25 cellular contexts compared by ENCODE assay signal in genomic region chr14:101845496-101845895, GRCh38.
A peak's percentile ranks its signal among the peaks of the same experiment; 100 is the strongest.
DNase-seq lines count a peak whose midpoint lies in the region; ATAC-seq and TF ChIP-seq lines count a peak whose summit lies in the region.
"Had no signal": no experiment of that assay in that cellular context is flagged by ENCODE, and none has a peak within 500 bp of the region (broad histone marks: within the 10 kb centered on the region; RNA-seq: fewer than 3 reads in every experiment).

No MANE protein-coding gene starts in this region.

- no peaks in the 10 kb centered on the region for H3K9me3 ChIP-seq in OCI-LY1 (ENCODE audit: low read length)
- H3K9me3 ChIP-seq in trophoblast cell (ENCODE audit: insufficient read depth, low read depth, low read length) = no peaks in the 10 kb centered on the region
- H3K9me3 ChIP-seq: left lung, testis had no signal

- peak overlapping the region; percentile 91 for H3K27ac ChIP-seq in OCI-LY1 (ENCODE audit: low read depth, low read length, poor library complexity, severe bottlenecking)
- H3K27ac ChIP-seq in trophoblast cell (ENCODE audit: low read depth, low read length) = no peak overlapping the region
- H3K27ac ChIP-seq: C4-2B, foreskin keratinocyte, hepatocyte, left lung, neural progenitor cell, testis had no signal

- peak overlapping the region; percentile 43 for H3K27ac Mint-ChIP-seq in activated naive CD4-positive, alpha-beta T cell treated with anti-CD3 and anti-CD28 coated beads, Interleukin-2, amount 10 ng/mL, durations not matched to agents 7 days and 5 days
- peak overlapping the region in 1 of 2 donors; percentile 71 for H3K27ac Mint-ChIP-seq in activated naive CD4-positive, alpha-beta T cell treated with anti-CD3 and anti-CD28 coated beads, Interleukin-2, amount 50 U/mL, for 72 hours
- peak overlapping the region; percentile 72 for H3K27ac Mint-ChIP-seq in activated naive CD8-positive, alpha-beta T cell treated with anti-CD3 and anti-CD28 coated beads, Interleukin-2, amount 50 U/mL, for 24 hours
- no peak overlapping the region for H3K27ac Mint-ChIP-seq in osteocyte (ENCODE audit: unreplicated experiment)
- H3K27ac Mint-ChIP-seq: neural progenitor cell, progenitor cell of endocrine pancreas had no signal

- H4K8ac ChIP-seq in trophoblast cell (ENCODE audit: low read depth, low read length) = no peak overlapping the region

- H3K4me1 ChIP-seq in OCI-LY1 (ENCODE audit: insufficient read depth, low read length, severe bottlenecking) = peaks cover 95% of the 10 kb centered on the region
- H3K4me1 ChIP-seq in trophoblast cell (ENCODE audit: control insufficient read depth in 1 of 2, insufficient read depth in 2 of 2, low read length in 2 of 2) = no peaks in the 10 kb centered on the region
- H3K4me1 ChIP-seq: foreskin keratinocyte, neural progenitor cell, testis had no signal

- H2BK5ac ChIP-seq in trophoblast cell (ENCODE audit: low read depth, low read length, poor library complexity) = no peak overlapping the region

- H2BK12ac ChIP-seq in trophoblast cell (ENCODE audit: low read length) = no peak overlapping the region

- DNase-seq in activated naive CD4-positive, alpha-beta T cell treated with anti-CD3 and anti-CD28 coated beads, Interleukin-2, amount 10 ng/mL, durations not matched to agents 7 days and 5 days = no peak
- DNase-seq in activated naive CD4-positive, alpha-beta T cell treated with anti-CD3 and anti-CD28 coated beads, Interleukin-2, amount 50 U/mL, for 72 hours (ENCODE audit: low spot score in 2 of 2) = no peak
- DNase-seq in activated naive CD8-positive, alpha-beta T cell treated with anti-CD3 and anti-CD28 coated beads, Interleukin-2, amount 50 U/mL, for 24 hours = no peak
- no peak for DNase-seq in trophoblast cell
- DNase-seq in dermis blood vessel endothelial cell = no peak
- DNase-seq in epidermal melanocyte (ENCODE audit: insufficient read length, low spot score) = no peak
- DNase-seq in osteocyte (ENCODE audit: extremely low spot score, unreplicated experiment) = no peak
- DNase-seq: ACHN; activated CD4-positive, alpha-beta T cell treated with anti-CD3 and anti-CD28 coated beads for 4 hours; activated CD8-positive, alpha-beta memory T cell treated with anti-CD3 and anti-CD28 coated beads, Interleukin-2, amount 50 U/mL, for 4 hours; cerebellar nuclear complex; DMS 273 treated with DMSO at 0.1 percent for 48 hours; foreskin keratinocyte; IMR-90; left lung; NCI-H1436 treated with DMSO at 0.1 percent for 48 hours; NCI-H524 treated with DMSO at 0.1 percent for 48 hours; RPMI8226; testis had no signal

- no peak overlapping the region for H3K4me3 Mint-ChIP-seq in activated naive CD4-positive, alpha-beta T cell treated with anti-CD3 and anti-CD28 coated beads, Interleukin-2, amount 10 ng/mL, durations not matched to agents 7 days and 5 days
- H3K4me3 Mint-ChIP-seq in activated naive CD8-positive, alpha-beta T cell treated with anti-CD3 and anti-CD28 coated beads, Interleukin-2, amount 50 U/mL, for 24 hours = no peak overlapping the region
- no peak overlapping the region for H3K4me3 Mint-ChIP-seq in osteocyte (ENCODE audit: unreplicated experiment)
- H3K4me3 Mint-ChIP-seq: neural progenitor cell had no signal

- H3K27me3 Mint-ChIP-seq in activated naive CD4-positive, alpha-beta T cell treated with anti-CD3 and anti-CD28 coated beads, Interleukin-2, amount 10 ng/mL, durations not matched to agents 7 days and 5 days = no peaks in the 10 kb centered on the region
- H3K27me3 Mint-ChIP-seq in activated naive CD8-positive, alpha-beta T cell treated with anti-CD3 and anti-CD28 coated beads, Interleukin-2, amount 50 U/mL, for 24 hours = no peaks in the 10 kb centered on the region
- no peaks in the 10 kb centered on the region for H3K27me3 Mint-ChIP-seq in osteocyte (ENCODE audit: unreplicated experiment)
- H3K27me3 Mint-ChIP-seq: progenitor cell of endocrine pancreas had no signal

- peaks cover 58% of the 10 kb centered on the region for H3K36me3 Mint-ChIP-seq in activated naive CD4-positive, alpha-beta T cell treated with anti-CD3 and anti-CD28 coated beads, Interleukin-2, amount 10 ng/mL, durations not matched to agents 7 days and 5 days
- peaks cover 2 to 33% of the 10 kb centered on the region in 2 donors for H3K36me3 Mint-ChIP-seq in activated naive CD4-positive, alpha-beta T cell treated with anti-CD3 and anti-CD28 coated beads, Interleukin-2, amount 50 U/mL, for 72 hours
- peaks cover 13% of the 10 kb centered on the region for H3K36me3 Mint-ChIP-seq in activated naive CD8-positive, alpha-beta T cell treated with anti-CD3 and anti-CD28 coated beads, Interleukin-2, amount 50 U/mL, for 24 hours (ENCODE audit: low read depth)
- peaks cover 6% of the 10 kb centered on the region for H3K36me3 Mint-ChIP-seq in osteocyte (ENCODE audit: unreplicated experiment)

- H3K18ac ChIP-seq in trophoblast cell (ENCODE audit: low read length) = peak overlapping the region; percentile 17

- H3K9ac ChIP-seq in OCI-LY1 (ENCODE audit: low read length) (peak overlapping the region; percentile 56; the same call in 1 of the 2 replicates), trophoblast cell (ENCODE audit: low read length) (no peak overlapping the region)
- H3K9ac ChIP-seq: neural progenitor cell had no signal

- no peak overlapping the region for H2BK120ac ChIP-seq in trophoblast cell (ENCODE audit: insufficient read depth, low read length, poor library complexity)

- H3K36me3 ChIP-seq in OCI-LY1 (ENCODE audit: insufficient read depth, low read length) = no peaks in the 10 kb centered on the region; the same call in 1 of the 2 replicates
- peaks cover 4 to 6% of the 10 kb centered on the region in 2 experiments for H3K36me3 ChIP-seq in trophoblast cell (ENCODE audit: control insufficient read depth in 1 of 2, insufficient read depth in 2 of 2, low read length in 2 of 2)
- H3K36me3 ChIP-seq: left lung, neural progenitor cell had no signal

- no peak for TF ChIP-seq CTCF in OCI-LY1 (IDR thresholded peaks at IDR 0.05; ENCODE audit: low read length)
- no peak for TF ChIP-seq CTCF in osteocyte (IDR thresholded peaks at IDR 0.05)

- H3K27me3 ChIP-seq in OCI-LY1 (ENCODE audit: insufficient read depth, low read length) (no peaks in the 10 kb centered on the region), trophoblast cell (ENCODE audit: insufficient read depth, low read length) (no peaks in the 10 kb centered on the region)
- H3K27me3 ChIP-seq: foreskin keratinocyte, hepatocyte, left lung, neural progenitor cell, testis had no signal

- no CpG with 5 or more reads among the region's 2 CpGs for WGBS in trophoblast cell (ENCODE audit: extremely low coverage, insufficient coverage, insufficient read length)

- peaks cover 41% of the 10 kb centered on the region for H3K79me2 ChIP-seq in OCI-LY1 (ENCODE audit: insufficient read depth, low read length)
- H3K79me2 ChIP-seq in trophoblast cell (ENCODE audit: control insufficient read depth, insufficient read depth, low read length, poor library complexity) = peaks cover 4% of the 10 kb centered on the region

- no peak for ATAC-seq in activated naive CD4-positive, alpha-beta T cell treated with anti-CD3 and anti-CD28 coated beads, Interleukin-2, amount 50 U/mL, for 72 hours
- no peak for ATAC-seq in activated naive CD8-positive, alpha-beta T cell treated with anti-CD3 and anti-CD28 coated beads, Interleukin-2, amount 50 U/mL, for 24 hours
- ATAC-seq: foreskin keratinocyte, HCT116, left lung had no signal

- H3K14ac ChIP-seq in trophoblast cell (ENCODE audit: low read length) = no peak overlapping the region

- H3K9me2 ChIP-seq in OCI-LY1 (ENCODE audit: low read depth, low read length) = no peaks in the 10 kb centered on the region

- CTCF ChIA-PET in activated naive CD4-positive, alpha-beta T cell treated with anti-CD3 and anti-CD28 coated beads, Interleukin-2, amount 10 ng/mL, durations not matched to agents 7 days and 5 days (lab: Charles Lee) = interaction anchor here (0.9 to 7.3 kb wide), 3 partner anchors 76 to 138 kb away, joined by 3 to 79 read pairs (median 8); no protein-coding TSS in a partner anchor

- no peak overlapping the region for H3K4ac ChIP-seq in trophoblast cell (ENCODE audit: low read depth, low read length)

- no peaks in the 10 kb centered on the region for H4K20me1 ChIP-seq in OCI-LY1 (ENCODE audit: insufficient read depth, low read length)

- peaks cover 5% of the 10 kb centered on the region; the same call in 1 of the 2 replicates for H3F3A ChIP-seq in OCI-LY1 (ENCODE audit: insufficient read depth, low read length)

- H3K79me1 ChIP-seq in trophoblast cell (ENCODE audit: low read length) = no peaks in the 10 kb centered on the region

- H3K9me3 Mint-ChIP-seq in activated naive CD4-positive, alpha-beta T cell treated with anti-CD3 and anti-CD28 coated beads, Interleukin-2, amount 10 ng/mL, durations not matched to agents 7 days and 5 days = no peaks in the 10 kb centered on the region
- no peaks in the 10 kb centered on the region for H3K9me3 Mint-ChIP-seq in activated naive CD4-positive, alpha-beta T cell treated with anti-CD3 and anti-CD28 coated beads, Interleukin-2, amount 50 U/mL, for 72 hours
- H3K9me3 Mint-ChIP-seq in activated naive CD8-positive, alpha-beta T cell treated with anti-CD3 and anti-CD28 coated beads, Interleukin-2, amount 50 U/mL, for 24 hours = no peaks in the 10 kb centered on the region
- H3K9me3 Mint-ChIP-seq in osteocyte (ENCODE audit: unreplicated experiment) = no peaks in the 10 kb centered on the region
- H3K9me3 Mint-ChIP-seq: neural progenitor cell had no signal

- H4K91ac ChIP-seq in trophoblast cell (ENCODE audit: low read depth, low read length) = no peak overlapping the region

- no peak overlapping the region for H2AK5ac ChIP-seq in trophoblast cell (ENCODE audit: low read length)

- H3K4me1 Mint-ChIP-seq in activated naive CD4-positive, alpha-beta T cell treated with anti-CD3 and anti-CD28 coated beads, Interleukin-2, amount 10 ng/mL, durations not matched to agents 7 days and 5 days = peaks cover 88% of the 10 kb centered on the region
- peaks cover 90% of the 10 kb centered on the region for H3K4me1 Mint-ChIP-seq in activated naive CD8-positive, alpha-beta T cell treated with anti-CD3 and anti-CD28 coated beads, Interleukin-2, amount 50 U/mL, for 24 hours
- peaks cover 16% of the 10 kb centered on the region for H3K4me1 Mint-ChIP-seq in osteocyte (ENCODE audit: unreplicated experiment)

- H3K23ac ChIP-seq in trophoblast cell (ENCODE audit: low read length) = no peak overlapping the region

- H2AFZ ChIP-seq in OCI-LY1 (ENCODE audit: low read length) = no peak overlapping the region
- H2AFZ ChIP-seq in trophoblast cell (ENCODE audit: insufficient read depth, low read length, poor library complexity) = no peak overlapping the region
- H2AFZ ChIP-seq: hepatocyte, neural progenitor cell had no signal

- no peak overlapping the region for H4K12ac ChIP-seq in trophoblast cell (ENCODE audit: low read depth, low read length)

- peak overlapping the region; percentile 70 for H3K4me2 ChIP-seq in OCI-LY1 (ENCODE audit: low read length)
- no peak overlapping the region for H3K4me2 ChIP-seq in trophoblast cell (ENCODE audit: low read length)
- H3K4me2 ChIP-seq: hepatocyte, neural progenitor cell had no signal

- H3K4me3 ChIP-seq in OCI-LY1 (ENCODE audit: low read depth, low read length, poor library complexity, severe bottlenecking) = peak overlapping the region; percentile 23
- H3K4me3 ChIP-seq in trophoblast cell (ENCODE audit: low read depth, low read length) = no peak overlapping the region
- H3K4me3 ChIP-seq: hepatocyte, left lung, neural progenitor cell, testis had no signal
